2 cellular contexts compared by ENCODE assay signal in genomic region chr19:9966448-9966847, GRCh38.
TF ChIP-seq lines count a peak whose summit lies in the region.

No MANE protein-coding gene starts in this region.

TF ChIP-seq in SK-N-SH, 30 proteins besides CTCF, POLR2A, EP300 and RAD21:
- TF ChIP-seq IRF3 (IDR thresholded peaks at IDR 0.05; ENCODE audit: low read depth, low read length) (no peak), TAF1 (IDR thresholded peaks at IDR 0.05; ENCODE audit: borderline replicate concordance, low read depth, low read length) (no peak), NFIC (IDR thresholded peaks at IDR 0.05; ENCODE audit: borderline replicate concordance) (no peak), NRF1 (IDR thresholded peaks at IDR 0.05; ENCODE audit: low read depth, low read length) (peak; percentile 7; the same call in 1 of the 2 replicates), ELF1 (IDR thresholded peaks at IDR 0.05) (no peak)

TF ChIP-seq in SK-N-SH treated with all-trans-retinoic acid at 6 μM for 48 hours, 23 proteins besides CTCF, POLR2A, EP300 and RAD21:
- TF ChIP-seq ZNF8 (CRISPR knock-in tag; IDR thresholded peaks at IDR 0.05) (no peak), PATZ1 (CRISPR knock-in tag; IDR thresholded peaks at IDR 0.05; ENCODE audit: borderline replicate concordance) (no peak), TCF4 (CRISPR knock-in tag; IDR thresholded peaks at IDR 0.05; ENCODE audit: borderline replicate concordance) (no peak), OSR1 (CRISPR knock-in tag; IDR thresholded peaks at IDR 0.05) (no peak), CSDC2 (CRISPR knock-in tag; IDR thresholded peaks at IDR 0.05) (no peak), TOX (CRISPR knock-in tag; IDR thresholded peaks at IDR 0.05; ENCODE audit: borderline replicate concordance) (no peak), ISL1 (CRISPR knock-in tag; IDR thresholded peaks at IDR 0.05) (no peak), POU6F1 (CRISPR knock-in tag; IDR thresholded peaks at IDR 0.05; ENCODE audit: borderline replicate concordance, low read depth) (no peak), ZNF70 (CRISPR knock-in tag; IDR thresholded peaks at IDR 0.05) (no peak), TSHZ2 (CRISPR knock-in tag; IDR thresholded peaks at IDR 0.05) (no peak), BACH2 (CRISPR knock-in tag; IDR thresholded peaks at IDR 0.05; ENCODE audit: borderline replicate concordance) (no peak), ZNF565 (CRISPR knock-in tag; conservative IDR thresholded peaks at IDR 0.05; ENCODE audit: low read depth) (no peak), ARNTL (CRISPR knock-in tag; IDR thresholded peaks at IDR 0.05; ENCODE audit: borderline replicate concordance, low read depth) (no peak), CSRNP3 (CRISPR knock-in tag; IDR thresholded peaks at IDR 0.05) (no peak), RARB (CRISPR knock-in tag; IDR thresholded peaks at IDR 0.05) (no peak), GLIS3 (CRISPR knock-in tag; IDR thresholded peaks at IDR 0.05) (no peak), ESRRG (CRISPR knock-in tag; IDR thresholded peaks at IDR 0.05) (no peak), ZFP3 (CRISPR knock-in tag; IDR thresholded peaks at IDR 0.05) (no peak)
